1 cellular context compared by ENCODE assay signal in genomic region chr14:89330236-89331002, GRCh38.
TF ChIP-seq lines count a peak whose summit lies in the region.

No MANE protein-coding gene starts in this region.

TF ChIP-seq in SK-N-SH, 30 proteins besides CTCF, POLR2A, EP300 and RAD21 (continued from another document):
- TF ChIP-seq, protein P1, sequence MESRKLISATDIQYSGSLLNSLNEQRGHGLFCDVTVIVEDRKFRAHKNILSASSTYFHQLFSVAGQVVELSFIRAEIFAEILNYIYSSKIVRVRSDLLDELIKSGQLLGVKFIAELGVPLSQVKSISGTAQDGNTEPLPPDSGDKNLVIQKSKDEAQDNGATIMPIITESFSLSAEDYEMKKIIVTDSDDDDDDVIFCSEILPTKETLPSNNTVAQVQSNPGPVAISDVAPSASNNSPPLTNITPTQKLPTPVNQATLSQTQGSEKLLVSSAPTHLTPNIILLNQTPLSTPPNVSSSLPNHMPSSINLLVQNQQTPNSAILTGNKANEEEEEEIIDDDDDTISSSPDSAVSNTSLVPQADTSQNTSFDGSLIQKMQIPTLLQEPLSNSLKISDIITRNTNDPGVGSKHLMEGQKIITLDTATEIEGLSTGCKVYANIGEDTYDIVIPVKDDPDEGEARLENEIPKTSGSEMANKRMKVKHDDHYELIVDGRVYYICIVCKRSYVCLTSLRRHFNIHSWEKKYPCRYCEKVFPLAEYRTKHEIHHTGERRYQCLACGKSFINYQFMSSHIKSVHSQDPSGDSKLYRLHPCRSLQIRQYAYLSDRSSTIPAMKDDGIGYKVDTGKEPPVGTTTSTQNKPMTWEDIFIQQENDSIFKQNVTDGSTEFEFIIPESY (IDR thresholded peaks at IDR 0.05; ENCODE audit: borderline replicate concordance, low read depth), result no peak
- TF ChIP-seq JUND (IDR thresholded peaks at IDR 0.05), result no peak
- TF ChIP-seq MAX (IDR thresholded peaks at IDR 0.05; ENCODE audit: low read depth), result no peak
- TF ChIP-seq MXI1 (IDR thresholded peaks at IDR 0.05; ENCODE audit: low read depth, low read length), result no peak
- no peak for TF ChIP-seq GATA2 (CRISPR knock-in tag; IDR thresholded peaks at IDR 0.05)
- TF ChIP-seq REST (IDR thresholded peaks at IDR 0.05; ENCODE audit: low read depth, low read length), result no peak
